1 cellular context compared by ENCODE assay signal in the genomic region with DNA sequence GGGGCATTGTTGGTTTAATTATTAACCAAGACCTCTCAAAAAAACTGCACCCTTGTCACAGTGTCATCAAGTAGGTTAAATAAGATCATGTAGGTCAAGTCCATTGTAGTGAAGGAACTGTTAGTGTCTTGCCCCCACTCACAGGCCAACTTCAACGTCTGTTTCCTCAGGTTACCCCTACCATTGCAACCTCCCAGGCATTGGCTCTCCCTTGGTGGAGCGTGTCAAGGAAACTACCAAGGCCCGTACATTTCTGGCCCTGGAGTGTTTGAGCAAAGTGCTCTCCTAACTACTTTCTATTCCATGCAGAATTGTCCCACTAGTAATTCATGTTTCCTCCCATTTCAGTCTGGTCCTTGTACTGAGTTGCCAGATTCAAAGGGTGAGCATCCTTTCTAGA.
TF ChIP-seq lines count a peak whose summit lies in the region.

No MANE protein-coding gene starts in this region.

TF ChIP-seq in GM12878, 131 proteins besides CTCF, POLR2A, EP300 and RAD21 (continued from another document):
- TF ChIP-seq CHD2 (IDR thresholded peaks at IDR 0.05; ENCODE audit: borderline replicate concordance, low read depth, low read length) (no peak), ZNF217 (IDR thresholded peaks at IDR 0.05) (no peak), PAX8 (IDR thresholded peaks at IDR 0.05) (no peak), MTA3 (IDR thresholded peaks at IDR 0.05; ENCODE audit: borderline replicate concordance, low read length) (peak; percentile 24; the same call in 1 of the 2 replicates), SMARCA5 (IDR thresholded peaks at IDR 0.05) (no peak), POLR2AphosphoS2 (IDR thresholded peaks at IDR 0.05; ENCODE audit: low read depth, low read length) (peak; percentile 65; the same call in 1 of the 2 replicates), POLR2AphosphoS5 (IDR thresholded peaks at IDR 0.05; ENCODE audit: low read length) (peak; percentile 76)
- TF ChIP-seq, protein P1, sequence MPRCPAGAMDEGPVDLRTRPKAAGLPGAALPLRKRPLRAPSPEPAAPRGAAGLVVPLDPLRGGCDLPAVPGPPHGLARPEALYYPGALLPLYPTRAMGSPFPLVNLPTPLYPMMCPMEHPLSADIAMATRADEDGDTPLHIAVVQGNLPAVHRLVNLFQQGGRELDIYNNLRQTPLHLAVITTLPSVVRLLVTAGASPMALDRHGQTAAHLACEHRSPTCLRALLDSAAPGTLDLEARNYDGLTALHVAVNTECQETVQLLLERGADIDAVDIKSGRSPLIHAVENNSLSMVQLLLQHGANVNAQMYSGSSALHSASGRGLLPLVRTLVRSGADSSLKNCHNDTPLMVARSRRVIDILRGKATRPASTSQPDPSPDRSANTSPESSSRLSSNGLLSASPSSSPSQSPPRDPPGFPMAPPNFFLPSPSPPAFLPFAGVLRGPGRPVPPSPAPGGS (IDR thresholded peaks at IDR 0.05; ENCODE audit: borderline replicate concordance, insufficient read depth, low read depth, low read length, poor library complexity, severe bottlenecking) = peak; percentile 59
